Comparison of ENCODE assay signal across 17 cellular contexts in the genomic region with DNA sequence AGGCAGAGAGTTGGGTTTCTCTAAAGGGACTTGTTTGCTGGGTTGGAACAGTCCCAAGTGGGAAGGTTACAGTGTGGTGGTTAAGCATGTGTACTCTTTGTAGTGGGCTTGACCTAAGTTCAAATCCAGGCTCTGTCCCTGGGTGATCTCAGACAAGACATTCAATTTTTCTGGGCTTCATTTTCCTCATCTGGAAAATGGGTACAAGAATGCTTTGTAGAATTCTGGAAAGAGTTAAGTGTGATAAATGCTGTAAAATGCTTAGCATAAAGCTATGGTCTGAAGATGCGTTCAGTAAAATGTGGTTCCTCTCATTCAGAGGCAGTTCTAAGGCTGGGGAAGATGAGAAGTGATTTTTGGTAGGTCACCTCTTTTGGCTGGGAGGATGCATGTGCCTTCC. TPM values are rescaled to one million over a fixed set of nuclear protein-coding genes. Genes with fewer than 3 reads are reported as not detected.
DNase-seq lines count a peak whose midpoint lies in the region; ATAC-seq, FAIRE-seq and TF ChIP-seq lines count a peak whose summit lies in the region.
"Had no signal": no experiment of that assay in that cellular context is flagged by ENCODE, and none has a peak within 500 bp of the region (broad histone marks: within the 10 kb centered on the region; RNA-seq: fewer than 3 reads in every experiment).

No MANE protein-coding gene starts in this region.

- 95% methylated on average over 1 of the region's 1 CpG for WGBS in A549 (ENCODE audit: missing lambda C conversion rate)
- 7% methylated on average over 1 of the region's 1 CpG for WGBS in K562 (ENCODE audit: insufficient coverage, low coverage, missing lambda C conversion rate)
- no CpG with 5 or more reads among the region's 1 CpG for WGBS in mesendoderm (ENCODE audit: extremely low coverage, insufficient coverage, low lambda C conversion rate)

- peak overlapping the region; percentile 36; the same call in 2 of the 3 replicates for H3K4me3 ChIP-seq in A549
- H3K4me3 ChIP-seq in HCT116 (replicated peaks in 1 of 2; ENCODE audit: low read depth in 1 of 2, low read length in 2 of 2), result peak overlapping the region in 1 of 2 experiments; percentile 48; a peak in 1 of 4 replicates
- H3K4me3 ChIP-seq in K562, result no peak overlapping the region
- no peak overlapping the region for H3K4me3 ChIP-seq in mesendoderm (ENCODE audit: low read length)

- H3K27ac ChIP-seq in A549, result peak overlapping the region; percentile 45 to 76; a peak in 4 of 6 replicates
- H3K27ac ChIP-seq in HCT116 (ENCODE audit: low read depth, low read length), result no peak overlapping the region
- no peak overlapping the region for H3K27ac ChIP-seq in K562 (ENCODE audit: extremely low read depth, low read depth, low read length)
- no peak overlapping the region for H3K27ac ChIP-seq in mesendoderm (ENCODE audit: low read depth, low read length)

- no peak for FAIRE-seq in A549 (lab: Jason Lieb, UNC)
- FAIRE-seq in K562 (lab: Jason Lieb, UNC), result no peak
- FAIRE-seq: TTC549 had no signal

- CTCF ChIA-PET in A549 (lab: Yijun Ruan, JAX), result interaction anchor here (0.6 to 4.7 kb wide), 6 partner anchors 66 to 120 kb away, joined by 3 to 30 read pairs (median 5); no protein-coding TSS in a partner anchor
- CTCF ChIA-PET in HCT116 (lab: Charles Lee), result interaction anchor here (1.4 kb wide), 1 partner anchor 11 kb away, joined by 4 read pairs; no protein-coding TSS in a partner anchor
- CTCF ChIA-PET in K562 (lab: Yijun Ruan, JAX; ENCODE audit: low intra/inter-chr PET ratio), result no interaction called here

- H4K8ac ChIP-seq in mesendoderm (ENCODE audit: low read depth, low read length), result no peak overlapping the region

- H3K9me2 ChIP-seq in HCT116 (ENCODE audit: insufficient read depth), result no peaks in the 10 kb centered on the region

- peaks cover 27% of the 10 kb centered on the region for H3K4me1 ChIP-seq in A549
- H3K4me1 ChIP-seq in HCT116 (ENCODE audit: control insufficient read depth in 1 of 2, insufficient read depth in 2 of 2, low read length in 2 of 2), result peaks cover 47 to 87% of the 10 kb centered on the region in 2 experiments
- H3K4me1 ChIP-seq in K562 (replicated peaks in 1 of 2; ENCODE audit: control insufficient read depth in 2 of 2, insufficient read depth in 2 of 2, low read length in 2 of 2), result peaks cover 5 to 15% of the 10 kb centered on the region in 2 experiments; a peak in 3 of 5 replicates
- H3K4me1 ChIP-seq in mesendoderm (ENCODE audit: control insufficient read depth, low read depth, low read length), result peaks cover 15% of the 10 kb centered on the region

- H3K18ac ChIP-seq in mesendoderm (ENCODE audit: low read length), result no peak overlapping the region

- RAD21 ChIA-PET in HCT116 (lab: Charles Lee; ENCODE audit: low non-redundant PET in 1 of 2, low total read pairs in 2 of 2, uncharacterized antibody in 2 of 2, unreplicated experiment in 2 of 2), result interaction anchor here in 1 of 2 experiments (0.9 kb wide), 1 partner anchor 118 kb away, joined by 3 read pairs; no protein-coding TSS in a partner anchor

- TF ChIP-seq RAD21 in A549 (conservative IDR thresholded peaks at IDR 0.05 in 1 of 2, IDR thresholded peaks at IDR 0.05 in 1 of 2) (no peak), HCT116 (IDR thresholded peaks at IDR 0.05; ENCODE audit: low read depth) (no peak), K562 (CRISPR knock-in tag; conservative IDR thresholded peaks at IDR 0.05 in 1 of 2, IDR thresholded peaks at IDR 0.05 in 1 of 2) (no peak)

- no peak overlapping the region for H3K56ac ChIP-seq in mesendoderm (ENCODE audit: low read length)

- ATAC-seq in A549, result no peak
- ATAC-seq in HCT116, result no peak
- ATAC-seq in K562, result no peak
- no peak for ATAC-seq in GM21367 (IDR thresholded peaks at IDR 0.05; ENCODE audit: unreplicated experiment)
- no peak for ATAC-seq in HG03196 (IDR thresholded peaks at IDR 0.05; ENCODE audit: unreplicated experiment)
- no peak for ATAC-seq in HG02798 (IDR thresholded peaks at IDR 0.05; ENCODE audit: poor library complexity, unreplicated experiment)

- H2AK5ac ChIP-seq in mesendoderm (ENCODE audit: low read length), result peak overlapping the region; percentile 59

- no peak for TF ChIP-seq EP300 in A549 (IDR thresholded peaks at IDR 0.05)
- TF ChIP-seq EP300 in K562 (IDR thresholded peaks at IDR 0.05; ENCODE audit: low read length), result no peak

- H3K79me2 ChIP-seq in HCT116 (ENCODE audit: insufficient read depth, low read length), result no peaks in the 10 kb centered on the region
- H3K79me2 ChIP-seq in K562 (ENCODE audit: control insufficient read depth, insufficient read depth, low read length), result no peaks in the 10 kb centered on the region
- no peaks in the 10 kb centered on the region for H3K79me2 ChIP-seq in mesendoderm (ENCODE audit: control insufficient read depth, insufficient read depth, low read length)

- H4K5ac ChIP-seq in mesendoderm (ENCODE audit: low read length), result no peak overlapping the region

- peak overlapping the region; percentile 80 for H3K4me2 ChIP-seq in A549
- peak overlapping the region; percentile 92 for H3K4me2 ChIP-seq in HCT116 (ENCODE audit: low read length)
- H3K4me2 ChIP-seq in K562 (ENCODE audit: insufficient read depth, low read length), result no peak overlapping the region
- H3K4me2 ChIP-seq in mesendoderm (ENCODE audit: low read length), result no peak overlapping the region

- no peak overlapping the region for H2BK15ac ChIP-seq in mesendoderm (replicated peaks; ENCODE audit: low read depth)

- no TSS peak for BruUV-seq in HCT116 (replicated peaks; lab: Mats Ljungman, UMichigan)
- BruUV-seq in K562 (replicated peaks; lab: Mats Ljungman, UMichigan), result no TSS peak

- no peaks in the 10 kb centered on the region for H3K79me1 ChIP-seq in mesendoderm (ENCODE audit: low read length)

- H4K20me1 ChIP-seq in HCT116 (ENCODE audit: insufficient read depth) (no peaks in the 10 kb centered on the region), K562 (replicated peaks; ENCODE audit: control insufficient read depth, insufficient read depth, low read length) (peaks cover 25% of the 10 kb centered on the region; the same call in 1 of the 2 replicates)

- no peak overlapping the region for H3K23ac ChIP-seq in mesendoderm (ENCODE audit: low read length)

- H2BK120ac ChIP-seq in mesendoderm (ENCODE audit: low read depth, low read length), result no peak overlapping the region

- intact Hi-C loops in HCT116 (cut with micrococcal nuclease) (loop anchor here (5.0 kb wide), 2 partner anchors 72 to 118 kb away; no protein-coding TSS in a partner anchor), K562 (cut with micrococcal nuclease) (no loop called here)

- no peak overlapping the region for H2BK5ac ChIP-seq in mesendoderm (ENCODE audit: low read length)

- DNase-seq in A549 (ENCODE audit: low read depth in 1 of 2, low spot score in 1 of 2) (no peak), HCT116 (ENCODE audit: low read depth, low spot score) (no peak), K562 (ENCODE audit: extremely low read depth in 1 of 4, low spot score in 3 of 4) (no peak), mesendoderm (no peak), DMS 273 (lab: John Stamatoyannopoulos, UW; ENCODE audit: unreplicated experiment) (no peak)
- DNase-seq: activated naive CD4-positive, alpha-beta T cell treated with anti-CD3 and anti-CD28 coated beads, Interleukin-2, amount 10 ng/mL, durations not matched to agents 7 days and 5 days; KG1; SHP77 treated with DMSO at 0.1 percent for 48 hours; stimulated activated CD4-positive, alpha-beta T cell treated with anti-CD3 and anti-CD28 coated beads, Interleukin-1b, Interleukin-23, amount 100 ng/mL, for 48 hours had no signal

- H3K9me3 ChIP-seq in A549 (no peaks in the 10 kb centered on the region), HCT116 (ENCODE audit: control insufficient read depth in 1 of 2, insufficient read depth in 1 of 2, low read depth in 1 of 2, low read length in 2 of 2) (no peaks in the 10 kb centered on the region), K562 (replicated peaks; ENCODE audit: control insufficient read depth, insufficient read depth, low read depth, low read length) (no peaks in the 10 kb centered on the region)

- H3K9ac ChIP-seq in HCT116 (ENCODE audit: low read length) (no peak overlapping the region), K562 (ENCODE audit: insufficient read depth in 1 of 2, low read depth in 2 of 2, low read length in 2 of 2) (no peak overlapping the region), mesendoderm (ENCODE audit: low read length) (no peak overlapping the region)

- H3K4ac ChIP-seq in mesendoderm (ENCODE audit: low read depth, low read length), result no peak overlapping the region

- H3K27me3 ChIP-seq in HCT116 (ENCODE audit: insufficient read depth, low read length) (peaks cover 55% of the 10 kb centered on the region), K562 (ENCODE audit: control insufficient read depth in 2 of 2, insufficient read depth in 2 of 2, low read length in 2 of 2) (peaks cover 80% of the 10 kb centered on the region in 2 experiments), mesendoderm (ENCODE audit: insufficient read depth, low read length, poor library complexity) (no peaks in the 10 kb centered on the region)

- H2AFZ ChIP-seq in HCT116 (ENCODE audit: low read depth, low read length, poor library complexity, severe bottlenecking) (no peak overlapping the region), K562 (ENCODE audit: low read depth, low read length) (no peak overlapping the region)

- TF ChIP-seq CTCF in A549 (IDR thresholded peaks at IDR 0.05) (no peak), HCT116 (IDR thresholded peaks at IDR 0.05 in 2 of 3, conservative IDR thresholded peaks at IDR 0.05 in 1 of 3; ENCODE audit: borderline replicate concordance in 1 of 3, insufficient read depth in 1 of 3, low read depth in 2 of 3, low read length in 2 of 3) (no peak), K562 (IDR thresholded peaks at IDR 0.05 in 2 of 3, conservative IDR thresholded peaks at IDR 0.05 in 1 of 3; ENCODE audit: insufficient read depth in 2 of 3, low read depth in 1 of 3, low read length in 3 of 3) (no peak)

- POLR2A ChIA-PET in A549 (lab: Yijun Ruan, JAX) (no interaction called here), HCT116 (lab: Charles Lee) (no interaction called here), K562 (lab: Yijun Ruan, JAX) (interaction anchor here (1.9 kb wide), 1 partner anchor 10 kb away, joined by 6 read pairs; no protein-coding TSS in a partner anchor)

- H3K36me3 ChIP-seq in HCT116 (ENCODE audit: control insufficient read depth in 1 of 2, insufficient read depth in 2 of 2, low read length in 2 of 2) (no peaks in the 10 kb centered on the region), K562 (ENCODE audit: control insufficient read depth, insufficient read depth, low read length) (no peaks in the 10 kb centered on the region), mesendoderm (ENCODE audit: control insufficient read depth, insufficient read depth, low read length) (no peaks in the 10 kb centered on the region)

- TF ChIP-seq POLR2A in A549 (IDR thresholded peaks at IDR 0.05; ENCODE audit: low read length), result no peak
- TF ChIP-seq POLR2A in HCT116 (IDR thresholded peaks at IDR 0.05; ENCODE audit: borderline replicate concordance, extremely low read depth, insufficient read depth, insufficient read length), result no peak
- TF ChIP-seq POLR2A in K562 (conservative IDR thresholded peaks at IDR 0.05), result no peak

- in situ Hi-C loops in K562 (cut with MboI), result no loop called here

- H3K9me1 ChIP-seq in K562 (ENCODE audit: control insufficient read depth, insufficient read depth, low read length), result no peaks in the 10 kb centered on the region

RNA-seq across cellular contexts. Expression of a gene that starts 0.8 kb away (rescaled TPM):
- polyA plus RNA-seq in A549 (2011; rRNA removed), result 1.6 and 2.5 TPM in 2 replicates
- polyA plus RNA-seq in A549 (2012; cell fraction: cytosol; rRNA removed), result 1.2 and 1.4 TPM in 2 replicates
- 1.2 and 1.8 TPM in 2 replicates for polyA plus RNA-seq in A549 (2012; cell fraction: nucleus; rRNA removed)
- polyA plus RNA-seq in A549 (2017; fragmentation: RNase III; extraction: RNeasy Plus Mini Kit Qiagen cat#74134 plus additional on column Dnase treatment), result 0.58 to 0.71 TPM (median 0.59 TPM) in 3 replicates
- 0.68 and 1.2 TPM in 2 replicates for polyA minus RNA-seq in A549 (2011; rRNA and poly(A)+ RNA removed)
- 1.0 TPM for total RNA-seq in HCT116 (2021; ENCODE audit: unreplicated experiment)
- 1.9 and 2.2 TPM in 2 replicates for polyA plus RNA-seq in HCT116 (2012)
- not detected in 2 replicates for total RNA-seq in K562 (2011; cell fraction: chromatin; rRNA removed; ENCODE audit: low replicate concordance)
- not detected in 2 replicates for total RNA-seq in K562 (2011; cell fraction: nucleolus; rRNA removed)
- total RNA-seq in K562 (2011; cell fraction: nucleoplasm; rRNA removed), result not detected in 2 replicates
- total RNA-seq in K562 (2014; rRNA removed), result not detected in 2 replicates
- not detected in 2 replicates for total RNA-seq in K562 (2014; rRNA removed; fragmentation: Illumina TruSeq; extraction: Trizol)
- total RNA-seq in K562 (2015; rRNA removed; fragmentation: Illumina TruSeq; extraction: Trizol), result not detected in 2 replicates
- total RNA-seq in K562 (2021), result not detected in 2 replicates
- not detected in 2 replicates for polyA plus RNA-seq in K562 (2011; rRNA removed)
- not detected in 2 replicates for polyA plus RNA-seq in K562 (2011; cell fraction: cytosol; rRNA removed)
- polyA plus RNA-seq in K562 (2011; cell fraction: nucleus; rRNA removed), result not detected in 2 replicates
- 0.13 and 0.35 TPM in 2 replicates for polyA plus RNA-seq in K562 (2012)
- polyA plus RNA-seq in K562 (2014; fragmentation: Illumina TruSeq; extraction: Trizol), result 0.04 TPM in 1 of 2 replicates, not detected in the other
- polyA plus RNA-seq in K562 (2014; fragmentation: Nextera tagmentation; extraction: Ambion mirVana), result under 1 TPM in 1 of 2 experiments, not detected in 1; 0.01 TPM
- polyA plus RNA-seq in K562 (2014; rRNA removed), result 0.65 TPM in 1 of 2 replicates, not detected in the other
- not detected in 2 replicates for polyA minus RNA-seq in K562 (2011; rRNA and poly(A)+ RNA removed)
- not detected in 2 replicates for polyA minus RNA-seq in K562 (2011; cell fraction: cytosol; rRNA and poly(A)+ RNA removed)
- polyA minus RNA-seq in K562 (2011; cell fraction: nucleus; rRNA and poly(A)+ RNA removed), result not detected in 2 replicates
- 0.86 TPM for polyA plus RNA-seq in mesendoderm (2013, experiment 1 of 2)
- polyA plus RNA-seq in mesendoderm (2013, experiment 2 of 2), result 0.97 TPM
- total RNA-seq: activated CD8-positive, alpha-beta memory T cell treated with anti-CD3 and anti-CD28 coated beads for 36 hours; fibroblast of lung; mesenteric fat pad; pulmonary artery endothelial cell had no signal

Comparison
In these comparisons a context has a peak if more than half of its experiments do, and no peak if none do; other contexts are left out.
1. H3K27ac ChIP-seq: peak in A549 (2 of 2); none in HCT116 (single experiment), K562 (single experiment) and mesendoderm (single experiment).
2. H3K4me2 ChIP-seq: peak in A549 (single experiment) and HCT116 (single experiment); none in K562 (single experiment) and mesendoderm (single experiment).